Comparison of ENCODE assay signal across 31 cellular contexts in genomic region chr1:175171214-175171913, GRCh38. TPM values are rescaled to one million over a fixed set of nuclear protein-coding genes. Genes with fewer than 3 reads are reported as not detected.
DNase-seq lines count a peak whose midpoint lies in the region; ATAC-seq and TF ChIP-seq lines count a peak whose summit lies in the region.
"Had no signal": no experiment of that assay in that cellular context is flagged by ENCODE, and none has a peak within 500 bp of the region (broad histone marks: within the 10 kb centered on the region; RNA-seq: fewer than 3 reads in every experiment).

No MANE protein-coding gene starts in this region.

- no peak for DNase-seq in activated CD4-positive, alpha-beta T cell treated with anti-CD3 and anti-CD28 coated beads for 36 hours
- no peak for DNase-seq in activated CD4-positive, alpha-beta T cell treated with anti-CD3 and anti-CD28 coated beads for 1 hour
- DNase-seq in CD8-positive, alpha-beta memory T cell = no peak
- no peak for DNase-seq in naive thymus-derived CD4-positive, alpha-beta T cell
- no peak for DNase-seq in GF-D8 (lab: John Stamatoyannopoulos, UW)
- DNase-seq in foreskin fibroblast = no peak
- no peak for DNase-seq in nephron progenitor cell
- DNase-seq: 8988T; activated CD4-positive, alpha-beta T cell treated with anti-CD3 and anti-CD28 coated beads for 4 hours; activated naive CD4-positive, alpha-beta T cell treated with anti-CD3 and anti-CD28 coated beads for 36 hours; activated T-cell treated with anti-CD3 and anti-CD28 coated beads, Interleukin-2, amount 50 U/mL, for 72 hours; anterior cingulate cortex; colonic mucosa; DMS 273 treated with DMSO at 0.1 percent for 48 hours; effector memory CD4-positive, alpha-beta T cell; EL; foreskin melanocyte; IMR-90; kidney glomerular epithelial cell; MG63; NCI-H2029 treated with DMSO at 0.1 percent for 48 hours; NCI-H2227 treated with DMSO at 0.1 percent for 48 hours; right lobe of liver; stimulated activated CD4-positive, alpha-beta T cell treated with anti-CD3 and anti-CD28 coated beads, Interleukin-2, amount 100 ng/mL, for 48 hours had no signal

- H3K27ac Mint-ChIP-seq in activated CD4-positive, alpha-beta T cell treated with anti-CD3 and anti-CD28 coated beads for 36 hours = peak overlapping the region; percentile 4
- peak overlapping the region in 7 of 8 donors; percentile 31 to 80 (median 73) for H3K27ac Mint-ChIP-seq in CD8-positive, alpha-beta memory T cell
- H3K27ac Mint-ChIP-seq in activated T-helper 17 cell treated with anti-CD3 and anti-CD28 coated beads, Interleukin-2, amount 50 U/mL, for 72 hours = peak overlapping the region; percentile 91
- H3K27ac Mint-ChIP-seq in naive thymus-derived CD4-positive, alpha-beta T cell = peak overlapping the region in 6 of 9 donors; percentile 36 to 74 (median 63)
- H3K27ac Mint-ChIP-seq in nephron progenitor cell = no peak overlapping the region
- H3K27ac Mint-ChIP-seq: activated naive CD4-positive, alpha-beta T cell treated with anti-CD3 and anti-CD28 coated beads for 36 hours; progenitor cell of endocrine pancreas had no signal

- H3K9me3 Mint-ChIP-seq in activated CD4-positive, alpha-beta T cell treated with anti-CD3 and anti-CD28 coated beads for 36 hours (ENCODE audit: low read depth) = no peaks in the 10 kb centered on the region
- no peaks in the 10 kb centered on the region for H3K9me3 Mint-ChIP-seq in CD8-positive, alpha-beta memory T cell
- no peaks in the 10 kb centered on the region for H3K9me3 Mint-ChIP-seq in activated T-helper 17 cell treated with anti-CD3 and anti-CD28 coated beads, Interleukin-2, amount 50 U/mL, for 72 hours
- H3K9me3 Mint-ChIP-seq in naive thymus-derived CD4-positive, alpha-beta T cell = no peaks in the 10 kb centered on the region
- no peaks in the 10 kb centered on the region for H3K9me3 Mint-ChIP-seq in nephron progenitor cell
- H3K9me3 Mint-ChIP-seq: activated naive CD4-positive, alpha-beta T cell treated with anti-CD3 and anti-CD28 coated beads for 36 hours; activated T-cell treated with anti-CD3 and anti-CD28 coated beads, Interleukin-2, amount 50 U/mL, for 72 hours had no signal

- no peaks in the 10 kb centered on the region for H3K27me3 Mint-ChIP-seq in activated CD4-positive, alpha-beta T cell treated with anti-CD3 and anti-CD28 coated beads for 36 hours
- no peaks in the 10 kb centered on the region for H3K27me3 Mint-ChIP-seq in CD8-positive, alpha-beta memory T cell
- no peaks in the 10 kb centered on the region for H3K27me3 Mint-ChIP-seq in activated T-helper 17 cell treated with anti-CD3 and anti-CD28 coated beads, Interleukin-2, amount 50 U/mL, for 72 hours
- no peaks in the 10 kb centered on the region for H3K27me3 Mint-ChIP-seq in naive thymus-derived CD4-positive, alpha-beta T cell
- peaks cover 6% of the 10 kb centered on the region for H3K27me3 Mint-ChIP-seq in nephron progenitor cell (ENCODE audit: low read depth, poor library complexity)

- H3K4me1 ChIP-seq in CD8-positive, alpha-beta memory T cell (ENCODE audit: insufficient read depth, low read length) = peaks cover 17% of the 10 kb centered on the region
- H3K4me1 ChIP-seq in naive thymus-derived CD4-positive, alpha-beta T cell (ENCODE audit: control insufficient read depth in 2 of 2, insufficient read depth in 2 of 2, low read length in 2 of 2) = peaks cover 0 to 15% of the 10 kb centered on the region in 2 donors
- H3K4me1 ChIP-seq: right lobe of liver had no signal

- H3K36me3 Mint-ChIP-seq in activated CD4-positive, alpha-beta T cell treated with anti-CD3 and anti-CD28 coated beads for 36 hours (ENCODE audit: low read depth) = peaks cover 29% of the 10 kb centered on the region
- H3K36me3 Mint-ChIP-seq in CD8-positive, alpha-beta memory T cell = peaks cover 14 to 91% (median 26%) of the 10 kb centered on the region in 3 donors
- peaks cover 93% of the 10 kb centered on the region for H3K36me3 Mint-ChIP-seq in activated T-helper 17 cell treated with anti-CD3 and anti-CD28 coated beads, Interleukin-2, amount 50 U/mL, for 72 hours (ENCODE audit: low read depth)
- H3K36me3 Mint-ChIP-seq in naive thymus-derived CD4-positive, alpha-beta T cell = peaks cover 12 to 71% (median 38%) of the 10 kb centered on the region in 5 donors
- H3K36me3 Mint-ChIP-seq in nephron progenitor cell (ENCODE audit: low read depth) = no peaks in the 10 kb centered on the region

- no peaks in the 10 kb centered on the region for H3K27me3 ChIP-seq in CD8-positive, alpha-beta memory T cell (ENCODE audit: insufficient read depth, low read length, poor library complexity, severe bottlenecking)
- no peaks in the 10 kb centered on the region for H3K27me3 ChIP-seq in naive thymus-derived CD4-positive, alpha-beta T cell (ENCODE audit: control insufficient read depth in 2 of 2, insufficient read depth in 2 of 2, low read length in 2 of 2)
- H3K27me3 ChIP-seq: colonic mucosa, esophagus muscularis mucosa, MG63, neutrophil, right lobe of liver, SJSA1, suprapubic skin had no signal

- H3K4me3 ChIP-seq in CD8-positive, alpha-beta memory T cell (ENCODE audit: low read length) = no peak overlapping the region
- H3K4me3 ChIP-seq in naive thymus-derived CD4-positive, alpha-beta T cell (ENCODE audit: low read length) = no peak overlapping the region
- no peak overlapping the region for H3K4me3 ChIP-seq in foreskin fibroblast (ENCODE audit: low read depth in 1 of 2, low read length in 2 of 2)
- H3K4me3 ChIP-seq: colonic mucosa, esophagus muscularis mucosa, lung, MG63, right lobe of liver, SJSA1, suprapubic skin had no signal

- CTCF ChIA-PET in activated CD4-positive, alpha-beta T cell treated with anti-CD3 and anti-CD28 coated beads for 36 hours (lab: Charles Lee) = interaction anchor here (0.9 to 2.1 kb wide), 8 partner anchors 11 to 147 kb away, joined by 3 to 9 read pairs (median 6); no protein-coding TSS in a partner anchor
- CTCF ChIA-PET in CD8-positive, alpha-beta memory T cell (lab: Charles Lee) = interaction anchor here (1.2 to 6.1 kb wide), 3 partner anchors 15 to 147 kb away, joined by 3 to 19 read pairs (median 10); no protein-coding TSS in a partner anchor
- CTCF ChIA-PET in naive thymus-derived CD4-positive, alpha-beta T cell (lab: Charles Lee) = interaction anchor here (0.7 to 1.7 kb wide), 3 partner anchors 16 to 148 kb away, joined by 3 to 7 read pairs (median 5); no protein-coding TSS in a partner anchor

- H3K9me3 ChIP-seq in CD8-positive, alpha-beta memory T cell (ENCODE audit: low read length) = no peaks in the 10 kb centered on the region
- no peaks in the 10 kb centered on the region for H3K9me3 ChIP-seq in naive thymus-derived CD4-positive, alpha-beta T cell (ENCODE audit: control insufficient read depth in 2 of 3, low read length in 3 of 3)
- H3K9me3 ChIP-seq: colonic mucosa, esophagus muscularis mucosa, neutrophil, right lobe of liver, SJSA1, suprapubic skin had no signal

- H3K27ac ChIP-seq in CD8-positive, alpha-beta memory T cell (ENCODE audit: low read depth, low read length) = no peak overlapping the region
- H3K27ac ChIP-seq in naive thymus-derived CD4-positive, alpha-beta T cell (ENCODE audit: low read depth, low read length) = no peak overlapping the region
- H3K27ac ChIP-seq: colonic mucosa, esophagus muscularis mucosa, right lobe of liver, SJSA1, suprapubic skin had no signal

- no peak for ATAC-seq in activated CD4-positive, alpha-beta T cell treated with anti-CD3 and anti-CD28 coated beads for 36 hours
- no peak for ATAC-seq in activated T-helper 17 cell treated with anti-CD3 and anti-CD28 coated beads, Interleukin-2, amount 50 U/mL, for 72 hours (replicated peaks)
- no peak for ATAC-seq in naive thymus-derived CD4-positive, alpha-beta T cell
- ATAC-seq: activated T-cell treated with anti-CD3 and anti-CD28 coated beads, Interleukin-2, amount 50 U/mL, for 72 hours; right lobe of liver had no signal

- intact Hi-C loops in activated CD4-positive, alpha-beta T cell treated with anti-CD3 and anti-CD28 coated beads for 36 hours (cut with DNase I, micrococcal nuclease) = no loop called here
- intact Hi-C loops in naive thymus-derived CD4-positive, alpha-beta T cell (cut with micrococcal nuclease) = loop anchor here in 1 of 2 donors (5.0 kb wide), 1 partner anchor 36 kb away; no protein-coding TSS in a partner anchor

- no peak overlapping the region for H3K4me3 Mint-ChIP-seq in activated CD4-positive, alpha-beta T cell treated with anti-CD3 and anti-CD28 coated beads for 36 hours
- no peak overlapping the region for H3K4me3 Mint-ChIP-seq in CD8-positive, alpha-beta memory T cell
- no peak overlapping the region for H3K4me3 Mint-ChIP-seq in activated T-helper 17 cell treated with anti-CD3 and anti-CD28 coated beads, Interleukin-2, amount 50 U/mL, for 72 hours
- peak overlapping the region in 2 of 10 donors; percentile 17 to 44 for H3K4me3 Mint-ChIP-seq in naive thymus-derived CD4-positive, alpha-beta T cell
- H3K4me3 Mint-ChIP-seq in nephron progenitor cell = no peak overlapping the region
- H3K4me3 Mint-ChIP-seq: activated naive CD4-positive, alpha-beta T cell treated with anti-CD3 and anti-CD28 coated beads for 36 hours; activated T-cell treated with anti-CD3 and anti-CD28 coated beads, Interleukin-2, amount 50 U/mL, for 72 hours had no signal

- peaks cover 10% of the 10 kb centered on the region for H3K36me3 ChIP-seq in CD8-positive, alpha-beta memory T cell (ENCODE audit: insufficient read depth, low read length)
- peaks cover 6 to 52% (median 6%) of the 10 kb centered on the region in 3 experiments for H3K36me3 ChIP-seq in naive thymus-derived CD4-positive, alpha-beta T cell (ENCODE audit: control insufficient read depth in 2 of 3, insufficient read depth in 3 of 3, low read length in 3 of 3)
- H3K36me3 ChIP-seq: colonic mucosa, MG63, SJSA1 had no signal

- no peak for TF ChIP-seq CTCF in foreskin fibroblast (IDR thresholded peaks at IDR 0.05; ENCODE audit: low read depth, low read length)
- TF ChIP-seq CTCF in nephron progenitor cell (IDR thresholded peaks at IDR 0.05) = no peak

- peaks cover 52% of the 10 kb centered on the region for H3K4me1 Mint-ChIP-seq in activated CD4-positive, alpha-beta T cell treated with anti-CD3 and anti-CD28 coated beads for 36 hours
- H3K4me1 Mint-ChIP-seq in CD8-positive, alpha-beta memory T cell = peaks cover 71 to 89% (median 86%) of the 10 kb centered on the region in 3 donors
- H3K4me1 Mint-ChIP-seq in activated T-helper 17 cell treated with anti-CD3 and anti-CD28 coated beads, Interleukin-2, amount 50 U/mL, for 72 hours = peaks cover 51% of the 10 kb centered on the region
- peaks cover 41 to 78% (median 68%) of the 10 kb centered on the region in 7 donors for H3K4me1 Mint-ChIP-seq in naive thymus-derived CD4-positive, alpha-beta T cell
- peaks cover 4% of the 10 kb centered on the region for H3K4me1 Mint-ChIP-seq in nephron progenitor cell

- POLR2A ChIA-PET in activated CD4-positive, alpha-beta T cell treated with anti-CD3 and anti-CD28 coated beads for 36 hours (lab: Charles Lee) = no interaction called here
- POLR2A ChIA-PET in CD8-positive, alpha-beta memory T cell (lab: Charles Lee) = no interaction called here
- POLR2A ChIA-PET in naive thymus-derived CD4-positive, alpha-beta T cell (lab: Charles Lee) = interaction anchor here (0.6 to 1.2 kb wide), 2 partner anchors 16 to 127 kb away, joined by 3 to 4 read pairs; no protein-coding TSS in a partner anchor

RNA-seq across cellular contexts. Expression of gene KIAA0040, which starts 21.2 kb away (rescaled TPM):
- total RNA-seq in activated CD4-positive, alpha-beta T cell treated with anti-CD3 and anti-CD28 coated beads for 36 hours = 10 to 100 TPM; 25.4 to 26.1 TPM
- 10 to 100 TPM; 30.4 to 31.8 TPM for total RNA-seq in CD8-positive, alpha-beta memory T cell
- polyA plus RNA-seq in CD8-positive, alpha-beta memory T cell = 39.3 TPM
- 10 to 100 TPM; 34.8 to 39.4 TPM for total RNA-seq in activated T-helper 17 cell treated with anti-CD3 and anti-CD28 coated beads, Interleukin-2, amount 50 U/mL, for 72 hours
- 10 to 100 TPM; 21.7 to 88.1 (median 27.0) TPM for total RNA-seq in naive thymus-derived CD4-positive, alpha-beta T cell
- polyA plus RNA-seq in naive thymus-derived CD4-positive, alpha-beta T cell = 10 to 100 TPM; 31.7 to 33.0 TPM
